In the genomic region with DNA sequence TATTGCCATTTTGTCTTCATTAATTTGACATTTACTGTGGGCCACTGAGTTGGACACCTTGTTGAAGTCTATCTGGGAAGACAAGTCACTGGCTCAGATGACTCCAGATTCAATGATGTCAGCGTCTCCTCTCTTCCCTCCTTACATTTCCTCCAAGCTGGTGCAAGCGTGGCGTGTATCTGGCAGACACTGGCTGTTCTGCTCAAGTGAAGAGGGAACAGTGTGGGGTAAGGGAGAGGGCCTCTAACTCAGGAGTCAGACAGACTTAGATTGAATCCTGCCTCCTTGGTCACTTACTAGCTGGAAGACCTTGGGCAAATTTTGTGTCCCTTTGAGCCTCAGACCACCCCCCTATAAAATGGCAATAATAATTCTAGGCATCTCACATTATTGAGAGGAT, we compare ENCODE assay signal across 25 cellular contexts. TPM values are rescaled to one million over a fixed set of nuclear protein-coding genes. Genes with fewer than 3 reads are reported as not detected.
"Had no signal": no experiment of that assay in that cellular context is flagged by ENCODE, and none has a peak within 500 bp of the region (broad histone marks: within the 10 kb centered on the region; RNA-seq: fewer than 3 reads in every experiment).

No MANE protein-coding gene starts in this region.

- H3K27ac Mint-ChIP-seq: activated CD4-positive, alpha-beta T cell treated with anti-CD3 and anti-CD28 coated beads, Interleukin-2, amount 10 ng/mL, durations not matched to agents 7 days and 5 days; activated CD8-positive, alpha-beta T cell treated with anti-CD3 and anti-CD28 coated beads, Interleukin-2, amount 10 ng/mL, durations not matched to agents 7 days and 5 days; activated naive CD4-positive, alpha-beta T cell treated with anti-CD3 and anti-CD28 coated beads, Interleukin-2, amount 10 ng/mL, durations not matched to agents 7 days and 5 days; activated naive CD8-positive, alpha-beta T cell treated with anti-CD3 and anti-CD28 coated beads, Interleukin-2, amount 50 U/mL, for 24 hours; stimulated activated naive CD8-positive, alpha-beta T cell treated with anti-CD3 and anti-CD28 coated beads, Interleukin-15, Interleukin-2, amounts not matched to agents 100 ng/mL and 50 ng/mL, for 24 hours had no signal

- H3K27me3 Mint-ChIP-seq: activated CD4-positive, alpha-beta T cell treated with anti-CD3 and anti-CD28 coated beads, Interleukin-2, amount 10 ng/mL, durations not matched to agents 7 days and 5 days; activated naive CD4-positive, alpha-beta T cell treated with anti-CD3 and anti-CD28 coated beads, Interleukin-2, amount 10 ng/mL, durations not matched to agents 7 days and 5 days; activated naive CD8-positive, alpha-beta T cell treated with anti-CD3 and anti-CD28 coated beads, Interleukin-2, amount 50 U/mL, for 24 hours; central memory CD8-positive, alpha-beta T cell; naive thymus-derived CD8-positive, alpha-beta T cell; stimulated activated naive CD8-positive, alpha-beta T cell treated with anti-CD3 and anti-CD28 coated beads, Interleukin-15, Interleukin-2, amounts not matched to agents 100 ng/mL and 50 ng/mL, for 24 hours had no signal

- FAIRE-seq: keratinocyte had no signal

- H3K4me1 ChIP-seq: gastrocnemius medialis, testis, upper lobe of left lung had no signal

- DNase-seq: activated CD4-positive, alpha-beta T cell treated with anti-CD3 and anti-CD28 coated beads, Interleukin-2, amount 10 ng/mL, durations not matched to agents 7 days and 5 days; activated CD8-positive, alpha-beta T cell treated with anti-CD3 and anti-CD28 coated beads, Interleukin-2, amount 10 ng/mL, durations not matched to agents 7 days and 5 days; activated effector memory CD4-positive, alpha-beta T cell treated with Interleukin-2 at 50 U/mL for 16 hours; activated naive CD4-positive, alpha-beta T cell treated with anti-CD3 and anti-CD28 coated beads, Interleukin-2, amount 10 ng/mL, durations not matched to agents 7 days and 5 days; activated naive CD8-positive, alpha-beta T cell treated with anti-CD3 and anti-CD28 coated beads, Interleukin-2, amount 50 U/mL, for 24 hours; activated T-cell treated with anti-CD3 and anti-CD28 coated beads, Interleukin-2, amount 50 U/mL, for 4 hours; brain microvascular endothelial cell; effector CD4-positive, alpha-beta T cell; gastrocnemius medialis; left ventricle myocardium inferior; mesenchymal stem cell; naive thymus-derived CD8-positive, alpha-beta T cell; ovary; stimulated activated CD4-positive, alpha-beta T cell treated with anti-CD3 and anti-CD28 coated beads, Interleukin-2, amount 100 ng/mL, for 24 hours; T-helper 1 cell; T1000; testis had no signal

- H3K4me3 Mint-ChIP-seq: activated CD4-positive, alpha-beta T cell treated with anti-CD3 and anti-CD28 coated beads, Interleukin-2, amount 10 ng/mL, durations not matched to agents 7 days and 5 days; activated CD8-positive, alpha-beta T cell treated with anti-CD3 and anti-CD28 coated beads, Interleukin-2, amount 10 ng/mL, durations not matched to agents 7 days and 5 days; activated naive CD4-positive, alpha-beta T cell treated with anti-CD3 and anti-CD28 coated beads, Interleukin-2, amount 10 ng/mL, durations not matched to agents 7 days and 5 days; activated naive CD8-positive, alpha-beta T cell treated with anti-CD3 and anti-CD28 coated beads, Interleukin-2, amount 50 U/mL, for 24 hours; activated T-cell treated with anti-CD3 and anti-CD28 coated beads, Interleukin-2, amount 50 U/mL, for 4 hours; central memory CD8-positive, alpha-beta T cell; naive thymus-derived CD8-positive, alpha-beta T cell; stimulated activated naive CD8-positive, alpha-beta T cell treated with anti-CD3 and anti-CD28 coated beads, Interleukin-15, Interleukin-2, amounts not matched to agents 100 ng/mL and 50 ng/mL, for 24 hours had no signal

- H3K27ac ChIP-seq: brain microvascular endothelial cell, coronary artery, gastrocnemius medialis, left ventricle myocardium inferior, ovary, testis had no signal

- H3K9me3 Mint-ChIP-seq: activated CD4-positive, alpha-beta T cell treated with anti-CD3 and anti-CD28 coated beads, Interleukin-2, amount 10 ng/mL, durations not matched to agents 7 days and 5 days; activated naive CD4-positive, alpha-beta T cell treated with anti-CD3 and anti-CD28 coated beads, Interleukin-2, amount 10 ng/mL, durations not matched to agents 7 days and 5 days; activated naive CD8-positive, alpha-beta T cell treated with anti-CD3 and anti-CD28 coated beads, Interleukin-2, amount 50 U/mL, for 24 hours; activated T-cell treated with anti-CD3 and anti-CD28 coated beads, Interleukin-2, amount 50 U/mL, for 4 hours; central memory CD8-positive, alpha-beta T cell; naive thymus-derived CD8-positive, alpha-beta T cell; stimulated activated naive CD8-positive, alpha-beta T cell treated with anti-CD3 and anti-CD28 coated beads, Interleukin-15, Interleukin-2, amounts not matched to agents 100 ng/mL and 50 ng/mL, for 24 hours had no signal

- ATAC-seq: activated CD4-positive, CD25-positive, alpha-beta regulatory T cell treated with anti-CD3 and anti-CD28 coated beads, Interleukin-2, amount 50 U/mL, for 24 hours; activated CD8-positive, alpha-beta T cell treated with anti-CD3 and anti-CD28 coated beads, Interleukin-2, amount 10 ng/mL, durations not matched to agents 7 days and 5 days; activated naive CD8-positive, alpha-beta T cell treated with anti-CD3 and anti-CD28 coated beads, Interleukin-2, amount 50 U/mL, for 24 hours; activated T-cell treated with anti-CD3 and anti-CD28 coated beads, Interleukin-2, amount 50 U/mL, for 4 hours; esophagus mucosa; gastrocnemius medialis; naive thymus-derived CD8-positive, alpha-beta T cell had no signal

- H3K27me3 ChIP-seq: brain microvascular endothelial cell, gastrocnemius medialis, ovary, testis, upper lobe of left lung had no signal

- H3K9me3 ChIP-seq: gastrocnemius medialis, left ventricle myocardium inferior, ovary, testis, upper lobe of left lung had no signal

- H3K4me3 ChIP-seq: coronary artery, gastrocnemius medialis, left ventricle myocardium inferior, ovary, testis, upper lobe of left lung had no signal

- H3K4me1 Mint-ChIP-seq: activated CD4-positive, alpha-beta T cell treated with anti-CD3 and anti-CD28 coated beads, Interleukin-2, amount 10 ng/mL, durations not matched to agents 7 days and 5 days; activated naive CD4-positive, alpha-beta T cell treated with anti-CD3 and anti-CD28 coated beads, Interleukin-2, amount 10 ng/mL, durations not matched to agents 7 days and 5 days; activated naive CD8-positive, alpha-beta T cell treated with anti-CD3 and anti-CD28 coated beads, Interleukin-2, amount 50 U/mL, for 24 hours; central memory CD8-positive, alpha-beta T cell had no signal

- H3K36me3 ChIP-seq: brain microvascular endothelial cell, ovary had no signal

RNA-seq across cellular contexts. Expression of gene TMEM269, which starts 53.0 kb away (rescaled TPM):
- total RNA-seq: left ventricle myocardium inferior, renal cortical epithelial cell had no signal
